In genomic region chr10:86716466-86716865, GRCh38 we compare ENCODE assay signal across 17 cellular contexts. TPM values are rescaled to one million over a fixed set of nuclear protein-coding genes. Genes with fewer than 3 reads are reported as not detected.
"Had no signal": no experiment of that assay in that cellular context is flagged by ENCODE, and none has a peak within 500 bp of the region (broad histone marks: within the 10 kb centered on the region; RNA-seq: fewer than 3 reads in every experiment).

No MANE protein-coding gene starts in this region.

- H3K27me3 ChIP-seq: body of pancreas, colonic mucosa, transverse colon, uterus had no signal

- DNase-seq: activated B cell treated with CpG ODN at 0.5 μM for 24 hours; activated CD4-positive, alpha-beta memory T cell treated with anti-CD3 and anti-CD28 coated beads for 36 hours; activated CD4-positive, alpha-beta T cell treated with anti-CD3 and anti-CD28 coated beads for 4 hours; activated naive CD4-positive, alpha-beta T cell; activated T-cell treated with anti-CD3 and anti-CD28 coated beads for 4 hours; body of pancreas; colonic mucosa; erythroblast; naive B cell; stimulated activated CD4-positive, alpha-beta T cell treated with anti-CD3 and anti-CD28 coated beads, Interleukin-1b, Interleukin-23, amount 100 ng/mL, for 48 hours; stimulated activated naive CD4-positive, alpha-beta T cell treated with Interleukin-2 at 50 U/mL for 16 hours; T-cell; transverse colon; uterus had no signal

- H3K4me1 ChIP-seq: uterus had no signal

- H3K4me3 ChIP-seq: body of pancreas, colonic mucosa, mucosa of descending colon, transverse colon, uterus had no signal

- H3K9me3 ChIP-seq: body of pancreas, colonic mucosa, mucosa of descending colon, transverse colon, uterus had no signal

- ATAC-seq: body of pancreas, mucosa of descending colon, SK-N-SH treated with all-trans-retinoic acid at 6 μM for 48 hours, T-cell had no signal

- H3K27ac ChIP-seq: body of pancreas, colonic mucosa, transverse colon, uterus had no signal

- H3K36me3 ChIP-seq: colonic mucosa, transverse colon, uterus had no signal

RNA-seq across cellular contexts. Expression of gene LDB3, which starts 48.2 kb away (rescaled TPM):
- total RNA-seq: activated B cell treated with CpG ODN at 0.5 μM for 24 hours, pulmonary artery endothelial cell had no signal
